ENCODE assay signal across 11 cellular contexts in genomic region chr2:119231975-119232665, GRCh38. TPM values are rescaled to one million over a fixed set of nuclear protein-coding genes. Genes with fewer than 3 reads are reported as not detected.
DNase-seq lines count a peak whose midpoint lies in the region; ATAC-seq and TF ChIP-seq lines count a peak whose summit lies in the region.
"Had no signal": no experiment of that assay in that cellular context is flagged by ENCODE, and none has a peak within 500 bp of the region (broad histone marks: within the 10 kb centered on the region; RNA-seq: fewer than 3 reads in every experiment).

No MANE protein-coding gene starts in this region.

- peaks cover 29% of the 10 kb centered on the region for H3K9me1 ChIP-seq in IMR-90 (ENCODE audit: insufficient read depth, low read length)

- peak overlapping the region in 1 of 2 experiments; percentile 77; a peak in 2 of 4 replicates for H4K8ac ChIP-seq in IMR-90 (ENCODE audit: low read depth in 2 of 2, low read length in 2 of 2)

- H3K27ac ChIP-seq in IMR-90 (ENCODE audit: insufficient read depth, low read length) (peak overlapping the region; percentile 73), thyroid gland (no peak overlapping the region)
- H3K27ac ChIP-seq: parathyroid adenoma had no signal

- dilution Hi-C loops in IMR-90 (cut with HindIII; ENCODE audit: low sequenced_read_pairs, unreplicated experiment) = no loop called here

- peak overlapping the region; percentile 74 for H2AK9ac ChIP-seq in IMR-90 (replicated peaks; ENCODE audit: low read depth, low read length, poor library complexity)

- ATAC-seq in GM21367 (IDR thresholded peaks at IDR 0.05; ENCODE audit: unreplicated experiment) (peak; percentile 55), IMR-90 (ENCODE audit: low read depth) (peak; percentile 32), WTC11 (no peak)

- intact Hi-C loops in IMR-90 (cut with micrococcal nuclease) = no loop called here
- intact Hi-C loops in thyroid gland (cut with DNase I) = no loop called here

- H2AFZ ChIP-seq in IMR-90 (replicated peaks; ENCODE audit: low read length, poor library complexity) = peak overlapping the region; percentile 11
- H2AFZ ChIP-seq: parathyroid adenoma had no signal

- H3K9me3 ChIP-seq in IMR-90 (ENCODE audit: control insufficient read depth, insufficient read depth, low read length) (no peaks in the 10 kb centered on the region), thyroid gland (no peaks in the 10 kb centered on the region)

- H3K36me3 ChIP-seq in IMR-90 (ENCODE audit: control insufficient read depth, insufficient read depth, low read length) (no peaks in the 10 kb centered on the region), thyroid gland (no peaks in the 10 kb centered on the region)

- H3K18ac ChIP-seq in IMR-90 (ENCODE audit: low read depth, low read length) = 0 out of 2 replicates have a peak overlapping the region, but pooled peaks have one; percentile 61

- H4K91ac ChIP-seq in IMR-90 (ENCODE audit: insufficient read depth, low read depth, low read length) = peak overlapping the region; percentile 74

- no peak overlapping the region for H3K4me3 Mint-ChIP-seq in WTC11

- TF ChIP-seq POLR2A in IMR-90 (IDR thresholded peaks at IDR 0.05; ENCODE audit: low read depth, low read length) (no peak), thyroid gland (IDR thresholded peaks at IDR 0.05) (no peak)

- H3K4ac ChIP-seq in IMR-90 (ENCODE audit: low read depth, low read length) = peak overlapping the region; percentile 94

- H3K9ac ChIP-seq in IMR-90 (ENCODE audit: low read depth, low read length) = 0 out of 2 replicates have a peak overlapping the region, but pooled peaks have one; percentile 10
- H3K9ac ChIP-seq: parathyroid adenoma had no signal

- peak overlapping the region; percentile 66; the same call in 2 of the 3 replicates for H2BK15ac ChIP-seq in IMR-90 (ENCODE audit: low read depth, low read length)

- H3K23ac ChIP-seq in IMR-90 (ENCODE audit: low read depth, low read length) = peak overlapping the region; percentile 84

- H3K4me3 ChIP-seq in IMR-90 (ENCODE audit: insufficient read depth, low read depth, low read length) (no peak overlapping the region), fibroblast of the aortic adventitia (ENCODE audit: low read depth, low read length) (no peak overlapping the region), thyroid gland (replicated peaks in 1 of 3) (no peak overlapping the region)

- peak overlapping the region; percentile 69; the same call in 1 of the 2 replicates for H3K14ac ChIP-seq in IMR-90 (replicated peaks; ENCODE audit: low read depth, low read length)

- peak overlapping the region; percentile 55 for H2BK5ac ChIP-seq in IMR-90 (ENCODE audit: low read depth, low read length, poor library complexity, severe bottlenecking)

- H4K5ac ChIP-seq in IMR-90 (ENCODE audit: low read depth, low read length) = peak overlapping the region; percentile 58

- H2AK5ac ChIP-seq in IMR-90 (ENCODE audit: low read depth, low read length) = peak overlapping the region; percentile 25

- no peaks in the 10 kb centered on the region for H3K27me3 Mint-ChIP-seq in WTC11 (ENCODE audit: low read depth)

- H3K9me3 Mint-ChIP-seq in WTC11 = no peaks in the 10 kb centered on the region

- H3K4me1 Mint-ChIP-seq in WTC11 = peaks cover 48% of the 10 kb centered on the region

- H3K79me1 ChIP-seq in IMR-90 (ENCODE audit: low read depth in 1 of 2, low read length in 2 of 2) = peaks cover 0 to 52% of the 10 kb centered on the region in 2 experiments; a peak in 2 of 4 replicates

- H2BK20ac ChIP-seq in IMR-90 (ENCODE audit: low read depth, low read length) = peak overlapping the region; percentile 50

- BruUV-seq in IMR-90 (replicated peaks; lab: Mats Ljungman, UMichigan) = no TSS peak

- H4K20me1 ChIP-seq in IMR-90 (ENCODE audit: insufficient read depth, low read length) = no peaks in the 10 kb centered on the region

- H3K4me1 ChIP-seq in IMR-90 (ENCODE audit: control insufficient read depth, insufficient read depth, low read length) (peaks cover 29% of the 10 kb centered on the region), thyroid gland (no peaks in the 10 kb centered on the region)

- in situ Hi-C loops in IMR-90 (cut with MboI; ENCODE audit: low sequenced_read_pairs) = loop anchor here (25.0 kb wide), 1 partner anchor 1005 kb away; no protein-coding TSS in a partner anchor

- H3K27me3 ChIP-seq in IMR-90 (ENCODE audit: control insufficient read depth, insufficient read depth, low read length) (no peaks in the 10 kb centered on the region), thyroid gland (no peaks in the 10 kb centered on the region)

- no peak overlapping the region for H3K56ac ChIP-seq in IMR-90 (ENCODE audit: extremely low read depth, insufficient read depth, low read length)

- POLR2A ChIA-PET in IMR-90 (lab: Charles Lee; ENCODE audit: unreplicated experiment) (no interaction called here), WTC11 (lab: Charles Lee) (interaction anchor here (0.6 kb wide), 1 partner anchor 9 kb away, joined by 3 read pairs; the partner anchor contains the start of gene STEAP3)

- WGBS in IMR-90 (ENCODE audit: extremely low coverage in 2 of 2, insufficient read length in 1 of 2), 2 experiments = 100% methylated on average over 1 of the region's 10 CpGs; no CpG with 5 or more reads in 1 of the 2 experiments
- 87 to 89% methylated on average over 10 of the region's 10 CpGs for WGBS in thyroid gland, 2 donors

- H3K4me2 ChIP-seq in IMR-90 (ENCODE audit: low read depth, low read length) = peak overlapping the region; percentile 24; the same call in 1 of the 2 replicates

- DNase-seq in Daoy (ENCODE audit: low read depth) (peak; percentile 86), IMR-90 (peak; percentile 74), fibroblast of the aortic adventitia (ENCODE audit: low read depth) (peak; percentile 21), AML-193 (lab: John Stamatoyannopoulos, UW) (no peak), WTC11 (ENCODE audit: low spot score) (no peak), thyroid gland (no peak), NCI-H2196 (lab: John Stamatoyannopoulos, UW; ENCODE audit: unreplicated experiment) (no peak)
- DNase-seq: DND-41, T-helper 2 cell had no signal

- H2BK120ac ChIP-seq in IMR-90 (ENCODE audit: low read depth, low read length) = peak overlapping the region; percentile 95

- H3K27ac Mint-ChIP-seq in WTC11 = no peak overlapping the region

- TF ChIP-seq CTCF in IMR-90 (conservative IDR thresholded peaks at IDR 0.05; ENCODE audit: low read depth, low read length) (no peak), fibroblast of the aortic adventitia (IDR thresholded peaks at IDR 0.05; ENCODE audit: insufficient read depth, low read length) (no peak), WTC11 (IDR thresholded peaks at IDR 0.05) (no peak), thyroid gland (IDR thresholded peaks at IDR 0.05) (no peak)

- H3K36me3 Mint-ChIP-seq in WTC11 = no peaks in the 10 kb centered on the region

- TF ChIP-seq RAD21 in IMR-90 (IDR thresholded peaks at IDR 0.05; ENCODE audit: low read length) = no peak

- CTCF ChIA-PET in IMR-90 (lab: Yijun Ruan, JAX) (interaction anchor here (1.5 kb wide), 1 partner anchor 15 kb away, joined by 3 read pairs; no protein-coding TSS in a partner anchor), WTC11 (lab: Charles Lee) (interaction anchor here (0.8 to 0.9 kb wide), 2 partner anchors 10 to 32 kb away, joined by 3 to 4 read pairs; no protein-coding TSS in a partner anchor)

TF ChIP-seq in IMR-90, 13 proteins besides CTCF, POLR2A, EP300 and RAD21:
- TF ChIP-seq SMC3 (IDR thresholded peaks at IDR 0.05; ENCODE audit: low read depth, low read length) (no peak), MAZ (IDR thresholded peaks at IDR 0.05; ENCODE audit: borderline replicate concordance, low read depth, low read length) (peak; percentile 50; the same call in 1 of the 2 replicates), BHLHE40 (IDR thresholded peaks at IDR 0.05; ENCODE audit: low read depth, low read length) (peak; percentile 51; the same call in 1 of the 2 replicates)

TF ChIP-seq in WTC11, 78 proteins besides CTCF, POLR2A, EP300 and RAD21 (continues in another document):
- TF ChIP-seq ZNF425 (CRISPR knock-in tag; conservative IDR thresholded peaks at IDR 0.05) (no peak), JUN (CRISPR knock-in tag; IDR thresholded peaks at IDR 0.05) (no peak), ZSCAN18 (CRISPR knock-in tag; IDR thresholded peaks at IDR 0.05) (no peak), ZNF317 (CRISPR knock-in tag; IDR thresholded peaks at IDR 0.05; ENCODE audit: borderline replicate concordance, low read depth) (no peak), FOXK1 (CRISPR knock-in tag; IDR thresholded peaks at IDR 0.05) (no peak)

RNA-seq across cellular contexts. Expression of gene STEAP3, which starts 8.5 kb away (rescaled TPM):
- 13.1 and 14.6 TPM in 2 replicates for total RNA-seq in Daoy (2014; rRNA removed; shearing (Covaris generic))
- total RNA-seq in IMR-90 (2012; rRNA removed) (18.9 and 19.4 TPM in 2 replicates), fibroblast of the aortic adventitia (ENCODE audit: low replicate concordance) (7.0 and 50.9 TPM in 2 replicates), WTC11 (2021) (20.5 to 24.0 TPM (median 21.4 TPM) in 3 replicates), thyroid gland (10 to 100 TPM in 2 of 4 donors, 1 to 10 TPM in 2; 7.4 to 23.2 (median 12.0) TPM)
- 43.9 and 46.6 TPM in 2 replicates for polyA plus RNA-seq in IMR-90 (2012; rRNA removed)
- 19.1 and 50.3 TPM in 2 replicates for polyA plus RNA-seq in IMR-90 (2012; cell fraction: cytosol; rRNA removed)
- 35.5 and 93.9 TPM in 2 replicates for polyA plus RNA-seq in IMR-90 (2012; cell fraction: nucleus; rRNA removed; ENCODE audit: low replicate concordance)

Comparison
In these comparisons a context has a peak if more than half of its experiments do, and no peak if none do; other contexts are left out.
1. DNase-seq: peak in Daoy (single experiment), IMR-90 (single experiment) and fibroblast of the aortic adventitia (single experiment); none in AML-193 (0 of 2), WTC11 (single experiment), thyroid gland (0 of 2) and NCI-H2196 (single experiment).